ENCODE assay signal across 10 cellular contexts in genomic region chr10:93992400-93993030, GRCh38. TPM values are rescaled to one million over a fixed set of nuclear protein-coding genes. Genes with fewer than 3 reads are reported as not detected.
DNase-seq lines count a peak whose midpoint lies in the region; FAIRE-seq and TF ChIP-seq lines count a peak whose summit lies in the region.
"Had no signal": no experiment of that assay in that cellular context is flagged by ENCODE, and none has a peak within 500 bp of the region (broad histone marks: within the 10 kb centered on the region; RNA-seq: fewer than 3 reads in every experiment).

No MANE protein-coding gene starts in this region.

- H3K79me2 ChIP-seq in parathyroid adenoma = no peaks in the 10 kb centered on the region

- H3K27me3 ChIP-seq in endodermal cell (ENCODE audit: control insufficient read depth, insufficient read depth, low read length, poor library complexity, severe bottlenecking) (no peaks in the 10 kb centered on the region), parathyroid adenoma (ENCODE audit: control insufficient read depth, insufficient read depth, low read length) (no peaks in the 10 kb centered on the region)

- H3K4me2 ChIP-seq in parathyroid adenoma (ENCODE audit: low read length) = no peak overlapping the region

- H3K4me3 ChIP-seq in endodermal cell (ENCODE audit: low read length) (peak overlapping the region; percentile 85), parathyroid adenoma (ENCODE audit: low read depth, low read length) (no peak overlapping the region)

- H3K9me3 ChIP-seq in endodermal cell (ENCODE audit: control insufficient read depth, low read length) = peaks cover 7% of the 10 kb centered on the region
- H3K9me3 ChIP-seq in parathyroid adenoma (ENCODE audit: control insufficient read depth, low read length) = peaks cover under 1% of the 10 kb centered on the region

- peaks cover 6% of the 10 kb centered on the region for H3K36me3 ChIP-seq in endodermal cell (ENCODE audit: control insufficient read depth, insufficient read depth, low read length)
- H3K36me3 ChIP-seq in parathyroid adenoma (ENCODE audit: control insufficient read depth, insufficient read depth, low read length) = no peaks in the 10 kb centered on the region
- H3K36me3 ChIP-seq: WERI-Rb-1 had no signal

- peaks cover 42% of the 10 kb centered on the region for H3K4me1 Mint-ChIP-seq in endodermal cell

- H3K27ac Mint-ChIP-seq in endodermal cell = peak overlapping the region; percentile 64

- peak; percentile 5 for DNase-seq in NCI-H1436 (lab: John Stamatoyannopoulos, UW)
- DNase-seq in NCI-H1436 treated with DMSO at 0.1 percent for 48 hours (lab: John Stamatoyannopoulos, UW) = no peak
- DNase-seq in M059J (ENCODE audit: low read depth) = peak; percentile 63
- DNase-seq in endodermal cell = peak; percentile 50
- DNase-seq in NAMALWA (ENCODE audit: low spot score) = no peak
- no peak for DNase-seq in GM19239 (ENCODE audit: insufficient read length, low spot score)
- no peak for DNase-seq in activated CD4-positive, CD25-positive, alpha-beta regulatory T cell (lab: John Stamatoyannopoulos, UW)
- DNase-seq: WERI-Rb-1 had no signal

- H3K36me3 Mint-ChIP-seq in endodermal cell (ENCODE audit: low read depth) = peaks cover 4% of the 10 kb centered on the region

- H3K9me3 Mint-ChIP-seq in endodermal cell = peaks cover 1% of the 10 kb centered on the region

- H3K4me1 ChIP-seq in endodermal cell (ENCODE audit: control insufficient read depth, insufficient read depth, low read length) (peaks cover 6% of the 10 kb centered on the region), parathyroid adenoma (no peaks in the 10 kb centered on the region)

- no peak for FAIRE-seq in GM19239 (lab: Jason Lieb, UNC)
- FAIRE-seq: bronchial epithelial cell had no signal

- peak overlapping the region; percentile 65 for H3K4me3 Mint-ChIP-seq in endodermal cell

- peak overlapping the region; percentile 30 for H2AFZ ChIP-seq in parathyroid adenoma

- WGBS in endodermal cell (ENCODE audit: insufficient coverage in 1 of 2, insufficient read length in 1 of 2), 2 experiments = 59 to 78% methylated on average over 2 of the region's 2 CpGs

- no peak overlapping the region for H3K27ac ChIP-seq in endodermal cell (ENCODE audit: low read depth, low read length)
- H3K27ac ChIP-seq in parathyroid adenoma = no peak overlapping the region

- peaks cover 63% of the 10 kb centered on the region for H3K27me3 Mint-ChIP-seq in endodermal cell (ENCODE audit: insufficient read depth)

- no peak overlapping the region for H3K9ac ChIP-seq in endodermal cell (ENCODE audit: extremely low read depth, low read length, poor library complexity, severe bottlenecking)
- H3K9ac ChIP-seq in parathyroid adenoma = no peak overlapping the region

- TF ChIP-seq CTCF in endodermal cell (conservative IDR thresholded peaks at IDR 0.05) (peak; percentile 64), parathyroid adenoma (IDR thresholded peaks at IDR 0.05) (no peak)

RNA-seq across cellular contexts. Expression of gene PLCE1, which starts 1.2 kb away (rescaled TPM):
- 2.3 and 3.4 TPM in 2 replicates for total RNA-seq in M059J (2014; rRNA removed; shearing (Covaris generic))
- 10 to 100 TPM; 13.1 to 14.3 TPM for total RNA-seq in endodermal cell
- polyA plus RNA-seq in endodermal cell (2013, experiment 1 of 2) = 4.5 TPM
- polyA plus RNA-seq in endodermal cell (2013, experiment 2 of 2) = 6.2 TPM

Comparison
In these comparisons a context has a peak if more than half of its experiments do, and no peak if none do; other contexts are left out.
1. DNase-seq: peak in NCI-H1436 (single experiment), M059J (single experiment) and endodermal cell (single experiment); none in NCI-H1436 treated with DMSO at 0.1 percent for 48 hours (single experiment), NAMALWA (single experiment), GM19239 (single experiment) and activated CD4-positive, CD25-positive, alpha-beta regulatory T cell (0 of 4).